ENCODE assay signal across 17 cellular contexts in genomic region chr15:43267439-43267838, GRCh38. TPM values are rescaled to one million over a fixed set of nuclear protein-coding genes. Genes with fewer than 3 reads are reported as not detected.
A peak's percentile ranks its signal among the peaks of the same experiment; 100 is the strongest.
DNase-seq lines count a peak whose midpoint lies in the region; ATAC-seq and TF ChIP-seq lines count a peak whose summit lies in the region.
"Had no signal": no experiment of that assay in that cellular context is flagged by ENCODE, and none has a peak within 500 bp of the region (broad histone marks: within the 10 kb centered on the region; RNA-seq: fewer than 3 reads in every experiment).

No MANE protein-coding gene starts in this region.

- TF ChIP-seq EP300 in suprapubic skin (IDR thresholded peaks at IDR 0.05) (no peak), transverse colon (IDR thresholded peaks at IDR 0.05; ENCODE audit: low read depth) (no peak)

- peak overlapping the region; percentile 69 for H3K27ac ChIP-seq in PC-9
- peak overlapping the region; percentile 17 for H3K27ac ChIP-seq in epithelial cell of prostate
- H3K27ac ChIP-seq in suprapubic skin, result peak overlapping the region; percentile 39
- no peak overlapping the region for H3K27ac ChIP-seq in testis
- no peak overlapping the region for H3K27ac ChIP-seq in transverse colon

- no peaks in the 10 kb centered on the region for H3K79me2 ChIP-seq in PC-9 (ENCODE audit: low read depth)

- H3K27me3 ChIP-seq in PC-9 (ENCODE audit: insufficient read depth, low read depth) (no peaks in the 10 kb centered on the region), suprapubic skin (no peaks in the 10 kb centered on the region), testis (no peaks in the 10 kb centered on the region), transverse colon (peaks cover 11% of the 10 kb centered on the region)

- H3K9me2 ChIP-seq in PC-9 (ENCODE audit: insufficient read depth), result no peaks in the 10 kb centered on the region

- CTCF ChIA-PET in PC-9 (lab: Charles Lee), result interaction anchor here (1.3 kb wide), 1 partner anchor 42 kb away, joined by 7 read pairs; no protein-coding TSS in a partner anchor

- H3K36me3 ChIP-seq in PC-9 (ENCODE audit: low read depth), result no peaks in the 10 kb centered on the region
- H3K36me3 ChIP-seq in suprapubic skin, result no peaks in the 10 kb centered on the region
- no peaks in the 10 kb centered on the region for H3K36me3 ChIP-seq in testis (ENCODE audit: low read depth, missing control alignments)
- no peaks in the 10 kb centered on the region for H3K36me3 ChIP-seq in transverse colon
- H3K36me3 ChIP-seq: BE2C, HAP-1 had no signal

- POLR2A ChIA-PET in PC-9 (lab: Charles Lee; ENCODE audit: unreplicated experiment), result no interaction called here

- no peak overlapping the region for H2AFZ ChIP-seq in PC-9

- H3K9me3 ChIP-seq in PC-9 (ENCODE audit: insufficient read depth, low read depth) (no peaks in the 10 kb centered on the region), suprapubic skin (no peaks in the 10 kb centered on the region), testis (no peaks in the 10 kb centered on the region), transverse colon (no peaks in the 10 kb centered on the region)
- H3K9me3 ChIP-seq: BE2C had no signal

- intact Hi-C loops in PC-9 (cut with micrococcal nuclease; ENCODE audit: unreplicated experiment) (no loop called here), testis (cut with DNase I; ENCODE audit: low total_unique reads) (no loop called here), transverse colon (cut with DNase I; ENCODE audit: low total_unique reads) (no loop called here)

- ATAC-seq in HG03108 (IDR thresholded peaks at IDR 0.05; ENCODE audit: unreplicated experiment), result no peak

- in situ Hi-C loops in transverse colon (cut with MboI; ENCODE audit: low pct_ligation_motif_present in 1 of 4, low pct_unique_long_range_greater_than_20kb in 1 of 4, low sequenced_read_pairs in 3 of 4), result no loop called here

- H3K4me1 ChIP-seq in PC-9 (replicated peaks; ENCODE audit: insufficient read depth) (peaks cover 25% of the 10 kb centered on the region), suprapubic skin (peaks cover 8% of the 10 kb centered on the region), testis (no peaks in the 10 kb centered on the region), transverse colon (no peaks in the 10 kb centered on the region)
- H3K4me1 ChIP-seq: BE2C, HAP-1 had no signal

- BruUV-seq in PC-9 (replicated peaks; lab: Mats Ljungman, UMichigan), result no TSS peak

- H3K4me3 ChIP-seq in PC-9 (peak overlapping the region; percentile 24; the same call in 1 of the 2 replicates), suprapubic skin (no peak overlapping the region), testis (no peak overlapping the region), transverse colon (no peak overlapping the region)
- H3K4me3 ChIP-seq: HAP-1 had no signal

- TF ChIP-seq POLR2A in suprapubic skin (IDR thresholded peaks at IDR 0.05) (no peak), testis (IDR thresholded peaks at IDR 0.05) (no peak), transverse colon (IDR thresholded peaks at IDR 0.05) (no peak)

- H4K20me1 ChIP-seq in PC-9 (ENCODE audit: insufficient read depth), result no peaks in the 10 kb centered on the region

- peak overlapping the region; percentile 69 for H3K4me2 ChIP-seq in PC-9

- peaks cover 16% of the 10 kb centered on the region; the same call in 1 of the 2 replicates for H3F3A ChIP-seq in PC-9 (ENCODE audit: insufficient read depth, low read depth)

- TF ChIP-seq CTCF in PC-9 (conservative IDR thresholded peaks at IDR 0.05) (no peak), suprapubic skin (IDR thresholded peaks at IDR 0.05) (no peak), testis (IDR thresholded peaks at IDR 0.05) (no peak), transverse colon (IDR thresholded peaks at IDR 0.05) (no peak)

- WGBS in suprapubic skin, result 89% methylated on average over 2 of the region's 2 CpGs
- 90 to 92% methylated on average over 2 of the region's 2 CpGs for WGBS in testis, 2 donors
- 93% methylated on average over 2 of the region's 2 CpGs; no CpG with 5 or more reads in 1 of the 2 donors for WGBS in transverse colon (ENCODE audit: low coverage in 1 of 2), 2 donors

- DNase-seq in PC-9 (no peak), epithelial cell of prostate (ENCODE audit: low read depth, low spot score) (no peak), mesenteric fat pad (ENCODE audit: low spot score) (peak; percentile 28), suprapubic skin (ENCODE audit: low spot score in 2 of 2) (no peak), testis (no peak), transverse colon (no peak)
- DNase-seq: ACHN; BE2C; C1 segment of cervical spinal cord; CD4-positive, CD25-positive, alpha-beta regulatory T cell; CD8-positive, alpha-beta memory T cell; COR-L47; DMS 273 treated with DMSO at 0.1 percent for 48 hours had no signal

RNA-seq across cellular contexts. Expression of gene TGM5, which starts 0.7 kb away (rescaled TPM):
- 0.39 and 1.7 TPM in 2 replicates for total RNA-seq in PC-9 (2021)
- 0.45 TPM for total RNA-seq in mesenteric fat pad
- 100 to 1,000 TPM in 1 of 4 donors, 10 to 100 TPM in 3; 61.6 to 146 (median 69.3) TPM for total RNA-seq in suprapubic skin
- 1 to 10 TPM in 1 of 2 donors, under 1 TPM in 1; 0.43 to 2.1 TPM for total RNA-seq in testis
- 0.24 TPM for polyA plus RNA-seq in testis (ENCODE audit: insufficient read depth, low read depth, low replicate concordance)
- total RNA-seq in transverse colon, result 10 to 100 TPM in 1 of 4 donors, not detected in 3; 12.1 TPM
- total RNA-seq: CD4-positive, CD25-positive, alpha-beta regulatory T cell; H4; HT-29 had no signal
- polyA plus RNA-seq: CD4-positive, CD25-positive, alpha-beta regulatory T cell; CD8-positive, alpha-beta memory T cell had no signal

RNA-seq across cellular contexts. Expression of gene TGM7, which starts 34.6 kb away (rescaled TPM):
- total RNA-seq in PC-9 (2021) (not detected in 2 replicates), mesenteric fat pad (not detected), suprapubic skin (not detected), testis (under 1 TPM; 0.37 to 0.63 TPM), transverse colon (not detected)
- polyA plus RNA-seq in testis (ENCODE audit: insufficient read depth, low read depth, low replicate concordance), result 2.0 TPM
- total RNA-seq: CD4-positive, CD25-positive, alpha-beta regulatory T cell; CD8-positive, alpha-beta memory T cell; H4; HT-29 had no signal
- polyA plus RNA-seq: CD4-positive, CD25-positive, alpha-beta regulatory T cell; CD8-positive, alpha-beta memory T cell had no signal

RNA-seq across cellular contexts. Expression of gene EPB42, which starts 46.6 kb away (rescaled TPM):
- total RNA-seq in PC-9 (2021) (not detected in 2 replicates), mesenteric fat pad (2.8 TPM), suprapubic skin (not detected), testis (1 to 10 TPM; 6.8 to 7.5 TPM), transverse colon (not detected)
- polyA plus RNA-seq in testis (ENCODE audit: insufficient read depth, low read depth, low replicate concordance), result 3.6 TPM
- total RNA-seq: CD4-positive, CD25-positive, alpha-beta regulatory T cell; CD8-positive, alpha-beta memory T cell; H4; HT-29 had no signal
- polyA plus RNA-seq: CD8-positive, alpha-beta memory T cell had no signal

Comparison
In these comparisons a context has a peak if more than half of its experiments do, and no peak if none do; other contexts are left out.
1. H3K27ac ChIP-seq: peak in PC-9 (single experiment), epithelial cell of prostate (single experiment) and suprapubic skin (single experiment); none in testis (0 of 2) and transverse colon (0 of 4).
2. RNA of gene TGM5, which starts 0.7 kb away (total RNA-seq): 61.6 to 146 TPM in suprapubic skin; 0.43 to 2.1 TPM in testis, 0.45 TPM in mesenteric fat pad (single experiment), 0.39 to 1.7 TPM in PC-9 and 12.1 TPM in transverse colon; every median in the first group is over 4 times any median in the second.